ENCODE assay signal across 8 cellular contexts in the genomic region with DNA sequence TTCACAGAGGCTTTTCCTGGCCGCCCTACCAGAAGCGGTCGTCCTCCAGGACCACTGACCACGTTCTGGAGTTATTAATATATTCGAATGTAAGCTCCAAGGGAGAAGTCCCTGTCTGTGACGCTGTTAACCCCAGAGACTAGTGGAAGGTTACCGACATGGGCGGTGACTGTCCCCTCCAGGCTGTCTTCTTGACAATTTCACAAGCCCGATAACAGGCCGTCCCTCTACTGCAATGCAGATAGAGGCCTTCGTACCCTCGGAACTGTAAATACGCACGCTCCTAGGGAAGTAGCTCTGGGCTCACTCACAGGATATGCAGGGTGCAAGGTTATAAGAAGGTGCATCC. TPM values are rescaled to one million over a fixed set of nuclear protein-coding genes. Genes with fewer than 3 reads are reported as not detected.
A peak's percentile ranks its signal among the peaks of the same experiment; 100 is the strongest.
DNase-seq lines count a peak whose midpoint lies in the region; ATAC-seq and TF ChIP-seq lines count a peak whose summit lies in the region.

No MANE protein-coding gene starts in this region.

- H3K4me3 Mint-ChIP-seq in activated CD4-positive, alpha-beta memory T cell treated with anti-CD3 and anti-CD28 coated beads, Interleukin-2, amount 10 ng/mL, durations not matched to agents 7 days and 5 days = peak overlapping the region; percentile 86
- peak overlapping the region; percentile 100 for H3K4me3 Mint-ChIP-seq in natural killer cell

- peaks cover 19% of the 10 kb centered on the region for H3K36me3 Mint-ChIP-seq in activated CD4-positive, alpha-beta memory T cell treated with anti-CD3 and anti-CD28 coated beads, Interleukin-2, amount 10 ng/mL, durations not matched to agents 7 days and 5 days (ENCODE audit: low read depth)
- no peaks in the 10 kb centered on the region for H3K36me3 Mint-ChIP-seq in natural killer cell

- H3K27me3 Mint-ChIP-seq in activated CD4-positive, alpha-beta memory T cell treated with anti-CD3 and anti-CD28 coated beads, Interleukin-2, amount 10 ng/mL, durations not matched to agents 7 days and 5 days = no peaks in the 10 kb centered on the region
- no peaks in the 10 kb centered on the region for H3K27me3 Mint-ChIP-seq in natural killer cell (ENCODE audit: low read depth in 2 of 2)

- no peak for TF ChIP-seq EP300 in esophagus muscularis mucosa (IDR thresholded peaks at IDR 0.05)

- DNase-seq in Ammon's horn (ENCODE audit: low spot score) (peak; percentile 70), NCI-H524 treated with DMSO at 0.1 percent for 48 hours (lab: John Stamatoyannopoulos, UW) (peak; percentile 2), esophagus muscularis mucosa (ENCODE audit: extremely low spot score) (no peak), natural killer cell (no peak), tibial artery (peak in 1 of 2 donors; percentile 58)
- DNase-seq in activated CD4-positive, alpha-beta memory T cell treated with anti-CD3 and anti-CD28 coated beads, Interleukin-2, amount 10 ng/mL, durations not matched to agents 7 days and 5 days = peak; percentile 64

- TF ChIP-seq CTCF in esophagus muscularis mucosa (IDR thresholded peaks at IDR 0.05) (no peak), natural killer cell (IDR thresholded peaks at IDR 0.05) (no peak), tibial artery (IDR thresholded peaks at IDR 0.05) (no peak)

- peak overlapping the region; percentile 96 for H3K27ac Mint-ChIP-seq in activated CD4-positive, alpha-beta memory T cell treated with anti-CD3 and anti-CD28 coated beads, Interleukin-2, amount 10 ng/mL, durations not matched to agents 7 days and 5 days
- H3K27ac Mint-ChIP-seq in natural killer cell = peak overlapping the region; percentile 98 to 99

- H3K9me3 Mint-ChIP-seq in activated CD4-positive, alpha-beta memory T cell treated with anti-CD3 and anti-CD28 coated beads, Interleukin-2, amount 10 ng/mL, durations not matched to agents 7 days and 5 days = peaks cover 2% of the 10 kb centered on the region
- no peaks in the 10 kb centered on the region for H3K9me3 Mint-ChIP-seq in natural killer cell

- H3K27ac ChIP-seq in esophagus muscularis mucosa (replicated peaks in 1 of 4) (peak overlapping the region; percentile 86 to 97 (median 94)), tibial artery (peak overlapping the region; percentile 80 to 93)

- CTCF ChIA-PET in activated CD4-positive, alpha-beta memory T cell treated with anti-CD3 and anti-CD28 coated beads, Interleukin-2, amount 10 ng/mL, durations not matched to agents 7 days and 5 days (lab: Charles Lee) = interaction anchor here (0.7 to 3.5 kb wide), 17 partner anchors 8 to 772 kb away, joined by 3 to 18 read pairs (median 5); a partner anchor contains a TSS

- ATAC-seq in GM18909 (IDR thresholded peaks at IDR 0.05; ENCODE audit: poor library complexity, unreplicated experiment) (peak; percentile 51), HG03139 (IDR thresholded peaks at IDR 0.05; ENCODE audit: unreplicated experiment) (peak; percentile 50), natural killer cell (peak; percentile 49 to 56 (median 54))

- H3K27me3 ChIP-seq in esophagus muscularis mucosa (no peaks in the 10 kb centered on the region), tibial artery (no peaks in the 10 kb centered on the region)

- POLR2A ChIA-PET in activated CD4-positive, alpha-beta memory T cell treated with anti-CD3 and anti-CD28 coated beads, Interleukin-2, amount 10 ng/mL, durations not matched to agents 7 days and 5 days (lab: Charles Lee) = interaction anchor here (0.6 to 2.7 kb wide), 13 partner anchors 10 to 1367 kb away, joined by 3 to 18 read pairs (median 6); a partner anchor contains a TSS

- peaks cover 15 to 25% (median 20%) of the 10 kb centered on the region in 4 donors for H3K4me1 ChIP-seq in esophagus muscularis mucosa
- H3K4me1 ChIP-seq in tibial artery = peaks cover 0 to 17% (median 3%) of the 10 kb centered on the region in 4 donors

- WGBS in esophagus muscularis mucosa = under 1% methylated on average over 14 of the region's 14 CpGs

- H3K36me3 ChIP-seq in esophagus muscularis mucosa (no peaks in the 10 kb centered on the region), tibial artery (no peaks in the 10 kb centered on the region)

- H3K9me3 ChIP-seq in esophagus muscularis mucosa = peaks cover 0 to 4% (median 0%) of the 10 kb centered on the region in 4 donors
- H3K9me3 ChIP-seq in tibial artery = no peaks in the 10 kb centered on the region

- no peak for TF ChIP-seq POLR2A in esophagus muscularis mucosa (IDR thresholded peaks at IDR 0.05; ENCODE audit: low read depth)

- peak overlapping the region; percentile 83 to 98 (median 92) for H3K4me3 ChIP-seq in esophagus muscularis mucosa
- H3K4me3 ChIP-seq in tibial artery = peak overlapping the region; percentile 77 to 80

- peaks cover 38% of the 10 kb centered on the region for H3K4me1 Mint-ChIP-seq in activated CD4-positive, alpha-beta memory T cell treated with anti-CD3 and anti-CD28 coated beads, Interleukin-2, amount 10 ng/mL, durations not matched to agents 7 days and 5 days
- peaks cover 12% of the 10 kb centered on the region in 2 donors for H3K4me1 Mint-ChIP-seq in natural killer cell

- intact Hi-C loops in esophagus muscularis mucosa (cut with DNase I) = no loop called here
- intact Hi-C loops in natural killer cell (cut with micrococcal nuclease) = loop anchor here (2.0 to 10.0 kb wide), 4 partner anchors 62 to 1310 kb away; a partner anchor contains a TSS
- intact Hi-C loops in tibial artery (cut with DNase I; ENCODE audit: low total_unique reads) = loop anchor here (5.0 kb wide), 1 partner anchor 782 kb away; a partner anchor contains a TSS

RNA-seq across cellular contexts. Expression of a gene that starts 0.6 kb away (rescaled TPM):
- total RNA-seq in activated CD4-positive, alpha-beta memory T cell treated with anti-CD3 and anti-CD28 coated beads, Interleukin-2, amount 10 ng/mL, durations not matched to agents 7 days and 5 days = 10 to 100 TPM; 18.4 to 18.7 TPM
- 10 to 100 TPM; 19.1 to 27.3 (median 19.6) TPM for total RNA-seq in esophagus muscularis mucosa
- total RNA-seq in natural killer cell = 10 to 100 TPM in 1 of 3 donors, 1 to 10 TPM in 2; 8.7 to 11.5 (median 9.2) TPM

Comparison
In these comparisons a context has a peak if more than half of its experiments do, and no peak if none do; other contexts are left out.
1. DNase-seq: peak in Ammon's horn (single experiment), NCI-H524 treated with DMSO at 0.1 percent for 48 hours (single experiment) and activated CD4-positive, alpha-beta memory T cell treated with anti-CD3 and anti-CD28 coated beads, Interleukin-2, amount 10 ng/mL, durations not matched to agents 7 days and 5 days (single experiment); none in esophagus muscularis mucosa (single experiment) and natural killer cell (single experiment).
2. Peak in every context shown above with its lines, with median percentiles within 50 percentile points of each other: ATAC-seq.